Comparison of ENCODE assay signal across 8 cellular contexts in the genomic region with DNA sequence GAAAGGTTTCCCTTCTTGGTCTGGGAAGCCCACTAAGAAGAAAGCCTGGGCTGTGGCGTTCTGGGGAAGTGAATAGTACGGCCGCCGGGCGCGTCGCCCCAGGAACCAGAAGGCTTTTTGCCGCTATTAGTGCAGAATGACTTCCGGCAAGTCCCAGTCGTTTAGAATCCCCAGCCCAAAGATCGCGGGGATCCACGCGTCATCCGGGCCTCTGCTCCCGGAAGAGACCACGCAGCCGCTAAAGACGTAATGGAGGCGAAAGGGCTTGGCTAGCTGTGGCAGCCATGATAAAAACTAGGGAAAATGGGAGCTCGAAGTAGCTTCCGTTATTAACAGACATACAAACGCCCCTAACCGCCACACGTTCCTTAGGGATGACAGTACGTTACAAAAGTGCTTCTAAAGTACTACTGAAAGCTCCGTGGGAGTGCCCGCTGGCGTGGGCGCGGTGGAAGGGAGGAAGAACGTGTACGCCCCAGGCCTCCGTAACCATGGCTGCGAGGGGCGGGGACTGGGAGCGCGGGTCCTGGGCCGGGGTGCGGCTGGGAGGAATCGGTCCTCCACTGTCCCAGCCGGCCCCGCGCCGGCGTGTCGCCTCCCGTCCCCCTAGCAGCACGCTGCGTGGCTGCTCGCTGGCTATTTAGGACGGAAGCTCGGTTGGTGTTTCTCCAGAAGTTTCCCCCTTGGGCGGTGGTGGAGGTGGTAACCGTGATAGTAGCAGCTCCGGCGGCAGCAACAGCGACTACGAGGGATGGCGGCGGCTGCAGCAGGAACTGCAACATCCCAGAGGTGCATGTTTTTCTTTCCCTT. TPM values are rescaled to one million over a fixed set of nuclear protein-coding genes. Genes with fewer than 3 reads are reported as not detected.
DNase-seq lines count a peak whose midpoint lies in the region; ATAC-seq, FAIRE-seq and TF ChIP-seq lines count a peak whose summit lies in the region.

A gene (plus strand): TSS at position 667 of the 810 bp plus-strand sequence. CDS start 85 bp downstream, at position 752.

- H3K27me3 ChIP-seq in adrenal gland: no peaks in the 10 kb centered on the region
- H3K27me3 ChIP-seq in heart right ventricle: no peaks in the 10 kb centered on the region
- H3K27me3 ChIP-seq in upper lobe of right lung: no peaks in the 10 kb centered on the region

- H3K27ac ChIP-seq in adrenal gland (peak within 1 kb of the TSS; percentile 93 to 98 (median 97)), heart right ventricle (peak within 1 kb of the TSS; percentile 86 to 98 (median 97)), upper lobe of right lung (peak within 1 kb of the TSS; percentile 98)

- FAIRE-seq in GM12892 (lab: Jason Lieb, UNC): peak; percentile 98

- no peak within 1 kb of the TSS for H3K27ac Mint-ChIP-seq in T-cell

- intact Hi-C loops in adrenal gland (cut with DNase I) (no loop called here), heart right ventricle (cut with DNase I) (loop anchor here in 6 of 10 donors (1.0 to 10.0 kb wide), 4 partner anchors 35 to 198 kb away; a partner anchor contains a TSS), posterior cingulate gyrus (cut with DNase I) (loop anchor here (1.0 to 5.0 kb wide), 2 partner anchors 35 to 200 kb away; a partner anchor contains a TSS), upper lobe of right lung (cut with DNase I) (no loop called here)

- H3K4me3 ChIP-seq in adrenal gland: peak within 1 kb of the TSS; percentile 47 to 90 (median 81)
- peak within 1 kb of the TSS; percentile 57 to 84 (median 74) for H3K4me3 ChIP-seq in heart right ventricle
- H3K4me3 ChIP-seq in upper lobe of right lung: peak within 1 kb of the TSS; percentile 79

- TF ChIP-seq POLR2A in GM12892 (IDR thresholded peaks at IDR 0.05; ENCODE audit: low read depth, low read length) (peak; percentile 85), adrenal gland (IDR thresholded peaks at IDR 0.05) (peak; percentile 84 to 92)

- POLR2A ChIA-PET in T-cell (lab: Charles Lee): interaction anchor here in 1 of 2 donors (0.6 to 1.8 kb wide), 4 partner anchors 10 to 1199 kb away, joined by 3 to 10 read pairs (median 4); no protein-coding TSS in a partner anchor

- peak; percentile 74 for DNase-seq in GM12892 (ENCODE audit: insufficient read length)
- peak; percentile 52 for DNase-seq in NCI-H1436 treated with DMSO at 0.1 percent for 48 hours (lab: John Stamatoyannopoulos, UW)
- DNase-seq in T-cell: peak; percentile 89 to 97 (median 94)
- peak; percentile 97 to 98 (median 98) for DNase-seq in adrenal gland
- peak; percentile 97 to 98 for DNase-seq in heart right ventricle
- DNase-seq in posterior cingulate gyrus: peak; percentile 94 to 99 (median 96)
- DNase-seq in upper lobe of right lung: peak; percentile 99

- no peak within 1 kb of the TSS for H3K4me3 Mint-ChIP-seq in T-cell

- peak; percentile 95 for ATAC-seq in HG02852 (IDR thresholded peaks at IDR 0.05; ENCODE audit: unreplicated experiment)
- ATAC-seq in T-cell (replicated peaks in 1 of 4): peak; percentile 92 to 98 (median 96)
- peak; percentile 99 to 100 (median 100) for ATAC-seq in heart right ventricle
- ATAC-seq in upper lobe of right lung: peak; percentile 99

- H3K9me3 ChIP-seq in adrenal gland (replicated peaks in 1 of 3) (no peaks in the 10 kb centered on the region), heart right ventricle (no peaks in the 10 kb centered on the region), upper lobe of right lung (no peaks in the 10 kb centered on the region)

- WGBS in adrenal gland, 4 donors: 0 to 2% (median 0%) methylated on average over 25 to 61 of the region's 61 CpGs
- WGBS in heart right ventricle, 2 donors: 0% methylated on average over 61 of the region's 61 CpGs

- H3K36me3 ChIP-seq in adrenal gland (replicated peaks in 1 of 2) (no peaks in the 10 kb centered on the region), heart right ventricle (peaks cover 0 to 25% (median 0%) of the 10 kb centered on the region in 9 donors), upper lobe of right lung (peaks cover 10% of the 10 kb centered on the region)

- H3K36me3 Mint-ChIP-seq in T-cell: peaks cover 14% of the 10 kb centered on the region

- H3K9me3 Mint-ChIP-seq in T-cell: no peaks in the 10 kb centered on the region

- H3K27me3 Mint-ChIP-seq in T-cell: no peaks in the 10 kb centered on the region

- CTCF ChIA-PET in T-cell (lab: Charles Lee): interaction anchor here (0.6 to 3.6 kb wide), 15 partner anchors 11 to 315 kb away, joined by 3 to 40 read pairs (median 6); no protein-coding TSS in a partner anchor

- peaks cover 9 to 14% (median 14%) of the 10 kb centered on the region in 3 donors for H3K4me1 Mint-ChIP-seq in T-cell

- peaks cover 22 to 38% of the 10 kb centered on the region in 2 donors for H3K4me1 ChIP-seq in adrenal gland (replicated peaks in 1 of 2)
- peaks cover 0 to 49% (median 42%) of the 10 kb centered on the region in 9 donors for H3K4me1 ChIP-seq in heart right ventricle
- H3K4me1 ChIP-seq in upper lobe of right lung: peaks cover 28% of the 10 kb centered on the region

- TF ChIP-seq CTCF in adrenal gland (IDR thresholded peaks at IDR 0.05) (peak; percentile 58 to 88 (median 66)), heart right ventricle (IDR thresholded peaks at IDR 0.05) (peak; percentile 36 to 78 (median 62)), upper lobe of right lung (IDR thresholded peaks at IDR 0.05) (peak; percentile 76)

RNA-seq across cellular contexts. Expression of the gene that starts here (rescaled TPM):
- 65.7 TPM for polyA plus RNA-seq in GM12892 (2012; ENCODE audit: missing spikeins)
- total RNA-seq in T-cell: 10 to 100 TPM; 28.2 to 33.1 (median 28.6) TPM
- 10 to 100 TPM; 27.1 to 66.9 (median 43.1) TPM for total RNA-seq in adrenal gland
- polyA plus RNA-seq in adrenal gland: 10 to 100 TPM; 34.5 to 95.2 (median 38.9) TPM
- total RNA-seq in heart right ventricle: 10 to 100 TPM; 44.3 to 61.7 (median 53.9) TPM
- polyA plus RNA-seq in heart right ventricle: 10 to 100 TPM; 53.8 to 55.9 TPM
- total RNA-seq in upper lobe of right lung: 39.1 TPM

Comparison
In these comparisons a context has a peak if more than half of its experiments do, and no peak if none do; other contexts are left out.
1. Peak in every context shown above with its lines: DNase-seq, ATAC-seq, H3K4me3 ChIP-seq and H3K27ac ChIP-seq.
2. intact Hi-C loops: an anchor here in heart right ventricle (1.0 to 10.0 kb wide) and posterior cingulate gyrus (1.0 to 5.0 kb wide); none called in adrenal gland and upper lobe of right lung.